8 cellular contexts compared by ENCODE assay signal in genomic region chr12:69900720-69901131, GRCh38.
DNase-seq lines count a peak whose midpoint lies in the region; ATAC-seq, FAIRE-seq and TF ChIP-seq lines count a peak whose summit lies in the region.

No MANE protein-coding gene starts in this region.

- no peaks in the 10 kb centered on the region for H3K9me3 Mint-ChIP-seq in activated naive CD4-positive, alpha-beta T cell treated with anti-CD3 and anti-CD28 coated beads, Interleukin-2, amount 50 U/mL, for 72 hours

- peak; percentile 27 for FAIRE-seq in G401.6 (lab: Jason Lieb, UNC)

- H3K36me3 Mint-ChIP-seq in activated naive CD4-positive, alpha-beta T cell treated with anti-CD3 and anti-CD28 coated beads, Interleukin-2, amount 50 U/mL, for 72 hours: no peaks in the 10 kb centered on the region

- H3K4me1 ChIP-seq in heart right ventricle: peaks cover 0 to 23% (median 13%) of the 10 kb centered on the region in 9 donors

- H3K27me3 ChIP-seq in H7 (ENCODE audit: control insufficient read depth, insufficient read depth, low read length): no peaks in the 10 kb centered on the region
- H3K27me3 ChIP-seq in heart right ventricle: no peaks in the 10 kb centered on the region

- TF ChIP-seq POLR2A in NB4 (IDR thresholded peaks at IDR 0.05; ENCODE audit: extremely low read depth, insufficient read length): no peak

- H3K36me3 ChIP-seq in H7 (replicated peaks; ENCODE audit: control insufficient read depth, insufficient read depth, low read length) (no peaks in the 10 kb centered on the region; the same call in 1 of the 2 replicates), heart right ventricle (no peaks in the 10 kb centered on the region)

- no peak overlapping the region for H3K27ac Mint-ChIP-seq in activated naive CD4-positive, alpha-beta T cell treated with anti-CD3 and anti-CD28 coated beads, Interleukin-2, amount 50 U/mL, for 72 hours

- H3K4me3 ChIP-seq in H7 (ENCODE audit: insufficient read depth, low read depth, low read length) (no peak overlapping the region), NB4 (ENCODE audit: low read depth, low read length) (no peak overlapping the region), heart right ventricle (no peak overlapping the region)

- DNase-seq in H7: peak; percentile 32
- peak; percentile 67 for DNase-seq in NB4 (ENCODE audit: low read depth)
- DNase-seq in SK-N-DZ (ENCODE audit: low spot score): peak; percentile 75
- peak in 1 of 2 donors; percentile 72 for DNase-seq in activated naive CD4-positive, alpha-beta T cell treated with anti-CD3 and anti-CD28 coated beads, Interleukin-2, amount 50 U/mL, for 72 hours (ENCODE audit: low spot score in 2 of 2)
- peak in 1 of 2 donors; percentile 85 for DNase-seq in heart right ventricle
- DNase-seq in sciatic nerve (ENCODE audit: low spot score): peak; percentile 85
- no peak for DNase-seq in epidermal melanocyte (ENCODE audit: insufficient read length, low spot score)

- intact Hi-C loops in heart right ventricle (cut with DNase I): loop anchor here in 8 of 10 donors (1.0 to 10.0 kb wide), 7 partner anchors 84 to 830 kb away; partner anchors contain the start of gene CNOT2 (in 2 of the 8)
- intact Hi-C loops in sciatic nerve (cut with DNase I): loop anchor here (2.0 kb wide), 1 partner anchor 676 kb away; no protein-coding TSS in a partner anchor

- WGBS in heart right ventricle, 2 donors: 1% methylated on average over 4 of the region's 4 CpGs

- peak; percentile 29 to 71 for ATAC-seq in activated naive CD4-positive, alpha-beta T cell treated with anti-CD3 and anti-CD28 coated beads, Interleukin-2, amount 50 U/mL, for 72 hours
- ATAC-seq in heart right ventricle: peak in 7 of 8 donors; percentile 35 to 79 (median 59)
- peak; percentile 89 for ATAC-seq in sciatic nerve

- peak; percentile 80 for TF ChIP-seq CTCF in NB4 (IDR thresholded peaks at IDR 0.05; ENCODE audit: low read depth, low read length)
- TF ChIP-seq CTCF in heart right ventricle (IDR thresholded peaks at IDR 0.05): peak; percentile 79 to 92 (median 86)

- no peaks in the 10 kb centered on the region for H3K9me3 ChIP-seq in heart right ventricle

- H3K27ac ChIP-seq in heart right ventricle: peak overlapping the region in 1 of 10 donors; percentile 9
